In genomic region chr15:85800460-85801123, GRCh38 we compare ENCODE assay signal across 1 cellular context.
TF ChIP-seq lines count a peak whose summit lies in the region.

No MANE protein-coding gene starts in this region.

TF ChIP-seq in HepG2, 621 proteins besides CTCF, POLR2A, EP300 and RAD21 (continued from another document and continues in another):
- TF ChIP-seq, protein P1, sequence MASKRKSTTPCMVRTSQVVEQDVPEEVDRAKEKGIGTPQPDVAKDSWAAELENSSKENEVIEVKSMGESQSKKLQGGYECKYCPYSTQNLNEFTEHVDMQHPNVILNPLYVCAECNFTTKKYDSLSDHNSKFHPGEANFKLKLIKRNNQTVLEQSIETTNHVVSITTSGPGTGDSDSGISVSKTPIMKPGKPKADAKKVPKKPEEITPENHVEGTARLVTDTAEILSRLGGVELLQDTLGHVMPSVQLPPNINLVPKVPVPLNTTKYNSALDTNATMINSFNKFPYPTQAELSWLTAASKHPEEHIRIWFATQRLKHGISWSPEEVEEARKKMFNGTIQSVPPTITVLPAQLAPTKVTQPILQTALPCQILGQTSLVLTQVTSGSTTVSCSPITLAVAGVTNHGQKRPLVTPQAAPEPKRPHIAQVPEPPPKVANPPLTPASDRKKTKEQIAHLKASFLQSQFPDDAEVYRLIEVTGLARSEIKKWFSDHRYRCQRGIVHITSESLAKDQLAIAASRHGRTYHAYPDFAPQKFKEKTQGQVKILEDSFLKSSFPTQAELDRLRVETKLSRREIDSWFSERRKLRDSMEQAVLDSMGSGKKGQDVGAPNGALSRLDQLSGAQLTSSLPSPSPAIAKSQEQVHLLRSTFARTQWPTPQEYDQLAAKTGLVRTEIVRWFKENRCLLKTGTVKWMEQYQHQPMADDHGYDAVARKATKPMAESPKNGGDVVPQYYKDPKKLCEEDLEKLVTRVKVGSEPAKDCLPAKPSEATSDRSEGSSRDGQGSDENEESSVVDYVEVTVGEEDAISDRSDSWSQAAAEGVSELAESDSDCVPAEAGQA (IDR thresholded peaks at IDR 0.05; ENCODE audit: low read depth) = no peak
- TF ChIP-seq, protein P1 (CRISPR knock-in tag; IDR thresholded peaks at IDR 0.05; ENCODE audit: borderline replicate concordance) = no peak
- TF ChIP-seq, protein P2, sequence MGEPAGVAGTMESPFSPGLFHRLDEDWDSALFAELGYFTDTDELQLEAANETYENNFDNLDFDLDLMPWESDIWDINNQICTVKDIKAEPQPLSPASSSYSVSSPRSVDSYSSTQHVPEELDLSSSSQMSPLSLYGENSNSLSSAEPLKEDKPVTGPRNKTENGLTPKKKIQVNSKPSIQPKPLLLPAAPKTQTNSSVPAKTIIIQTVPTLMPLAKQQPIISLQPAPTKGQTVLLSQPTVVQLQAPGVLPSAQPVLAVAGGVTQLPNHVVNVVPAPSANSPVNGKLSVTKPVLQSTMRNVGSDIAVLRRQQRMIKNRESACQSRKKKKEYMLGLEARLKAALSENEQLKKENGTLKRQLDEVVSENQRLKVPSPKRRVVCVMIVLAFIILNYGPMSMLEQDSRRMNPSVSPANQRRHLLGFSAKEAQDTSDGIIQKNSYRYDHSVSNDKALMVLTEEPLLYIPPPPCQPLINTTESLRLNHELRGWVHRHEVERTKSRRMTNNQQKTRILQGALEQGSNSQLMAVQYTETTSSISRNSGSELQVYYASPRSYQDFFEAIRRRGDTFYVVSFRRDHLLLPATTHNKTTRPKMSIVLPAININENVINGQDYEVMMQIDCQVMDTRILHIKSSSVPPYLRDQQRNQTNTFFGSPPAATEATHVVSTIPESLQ (CRISPR knock-in tag; conservative IDR thresholded peaks at IDR 0.05) = no peak
- TF ChIP-seq ZNF292 (CRISPR knock-in tag; IDR thresholded peaks at IDR 0.05; ENCODE audit: borderline replicate concordance, low read depth) = peak; percentile 69; the same call in 1 of the 2 replicates
- no peak for TF ChIP-seq AGO1 (IDR thresholded peaks at IDR 0.05; ENCODE audit: low read depth, low read length, poor library complexity, severe bottlenecking)
- TF ChIP-seq ZNF550 (CRISPR knock-in tag; IDR thresholded peaks at IDR 0.05; ENCODE audit: borderline replicate concordance) = no peak
- no peak for TF ChIP-seq ZNF598 (CRISPR knock-in tag; IDR thresholded peaks at IDR 0.05; ENCODE audit: borderline replicate concordance)
- TF ChIP-seq, protein P3, sequence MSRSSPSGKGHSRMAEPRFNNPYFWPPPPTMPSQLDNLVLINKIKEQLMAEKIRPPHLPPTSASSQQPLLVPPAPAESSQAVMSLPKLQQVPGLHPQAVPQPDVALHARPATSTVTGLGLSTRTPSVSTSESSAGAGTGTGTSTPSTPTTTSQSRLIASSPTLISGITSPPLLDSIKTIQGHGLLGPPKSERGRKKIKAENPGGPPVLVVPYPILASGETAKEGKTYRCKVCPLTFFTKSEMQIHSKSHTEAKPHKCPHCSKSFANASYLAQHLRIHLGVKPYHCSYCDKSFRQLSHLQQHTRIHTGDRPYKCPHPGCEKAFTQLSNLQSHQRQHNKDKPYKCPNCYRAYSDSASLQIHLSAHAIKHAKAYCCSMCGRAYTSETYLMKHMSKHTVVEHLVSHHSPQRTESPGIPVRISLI (CRISPR knock-in tag; IDR thresholded peaks at IDR 0.05; ENCODE audit: borderline replicate concordance) = no peak
- TF ChIP-seq NR2F1 (CRISPR knock-in tag; IDR thresholded peaks at IDR 0.05) = 0 out of 4 replicates have a peak, but pooled peaks of 1 of the 2 experiments have one; percentile 48
- peak; percentile 51 for TF ChIP-seq TEAD3 (CRISPR knock-in tag; optimal IDR thresholded peaks at IDR 0.05; ENCODE audit: borderline replicate concordance)
- TF ChIP-seq ZNF460 (CRISPR knock-in tag; IDR thresholded peaks at IDR 0.05; ENCODE audit: borderline replicate concordance) = no peak
- no peak for TF ChIP-seq PHB2 (IDR thresholded peaks at IDR 0.05; ENCODE audit: partially characterized antibody)
- 0 out of 2 replicates have a peak, but pooled peaks have one; percentile 22 for TF ChIP-seq ZNF501 (CRISPR knock-in tag; IDR thresholded peaks at IDR 0.05)
- TF ChIP-seq ZNF562 (CRISPR knock-in tag; IDR thresholded peaks at IDR 0.05; ENCODE audit: borderline replicate concordance) = no peak
- no peak for TF ChIP-seq NBN (conservative IDR thresholded peaks at IDR 0.05)
- TF ChIP-seq RXRA (CRISPR knock-in tag; IDR thresholded peaks at IDR 0.05) = peak; percentile 49; the same call in 1 of the 2 replicates
- TF ChIP-seq CREM (IDR thresholded peaks at IDR 0.05) = no peak
- no peak for TF ChIP-seq CREM (CRISPR knock-in tag; IDR thresholded peaks at IDR 0.05)
- TF ChIP-seq, protein P4, sequence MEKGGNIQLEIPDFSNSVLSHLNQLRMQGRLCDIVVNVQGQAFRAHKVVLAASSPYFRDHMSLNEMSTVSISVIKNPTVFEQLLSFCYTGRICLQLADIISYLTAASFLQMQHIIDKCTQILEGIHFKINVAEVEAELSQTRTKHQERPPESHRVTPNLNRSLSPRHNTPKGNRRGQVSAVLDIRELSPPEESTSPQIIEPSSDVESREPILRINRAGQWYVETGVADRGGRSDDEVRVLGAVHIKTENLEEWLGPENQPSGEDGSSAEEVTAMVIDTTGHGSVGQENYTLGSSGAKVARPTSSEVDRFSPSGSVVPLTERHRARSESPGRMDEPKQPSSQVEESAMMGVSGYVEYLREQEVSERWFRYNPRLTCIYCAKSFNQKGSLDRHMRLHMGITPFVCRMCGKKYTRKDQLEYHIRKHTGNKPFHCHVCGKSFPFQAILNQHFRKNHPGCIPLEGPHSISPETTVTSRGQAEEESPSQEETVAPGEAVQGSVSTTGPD (CRISPR knock-in tag; IDR thresholded peaks at IDR 0.05) = no peak
- TF ChIP-seq FOSL2 (CRISPR knock-in tag; IDR thresholded peaks at IDR 0.05) = peak; percentile 97
- TF ChIP-seq SMAD3 (CRISPR knock-in tag; IDR thresholded peaks at IDR 0.05) = no peak
- no peak for TF ChIP-seq JDP2 (CRISPR knock-in tag; IDR thresholded peaks at IDR 0.05; ENCODE audit: borderline replicate concordance)
- TF ChIP-seq LCORL (IDR thresholded peaks at IDR 0.05) = no peak
- TF ChIP-seq LCORL (CRISPR knock-in tag; IDR thresholded peaks at IDR 0.05) = no peak
- no peak for TF ChIP-seq ZNF652 (CRISPR knock-in tag; IDR thresholded peaks at IDR 0.05; ENCODE audit: borderline replicate concordance, low read depth)
- no peak for TF ChIP-seq FOXP4 (CRISPR knock-in tag; IDR thresholded peaks at IDR 0.05)
- no peak for TF ChIP-seq TAF15 (IDR thresholded peaks at IDR 0.05; ENCODE audit: low read depth, low read length, poor library complexity, severe bottlenecking)
- TF ChIP-seq CERS6 (CRISPR knock-in tag; IDR thresholded peaks at IDR 0.05) = no peak
- TF ChIP-seq, protein P5, sequence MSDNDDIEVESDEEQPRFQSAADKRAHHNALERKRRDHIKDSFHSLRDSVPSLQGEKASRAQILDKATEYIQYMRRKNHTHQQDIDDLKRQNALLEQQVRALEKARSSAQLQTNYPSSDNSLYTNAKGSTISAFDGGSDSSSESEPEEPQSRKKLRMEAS (IDR thresholded peaks at IDR 0.05) = 0 out of 2 replicates have a peak, but pooled peaks have one; percentile 28
- TF ChIP-seq FOXC1 (CRISPR knock-in tag; IDR thresholded peaks at IDR 0.05; ENCODE audit: borderline replicate concordance) = no peak
- TF ChIP-seq ZC3H13 (CRISPR knock-in tag; IDR thresholded peaks at IDR 0.05) = no peak
- TF ChIP-seq ZNF678 (CRISPR knock-in tag; IDR thresholded peaks at IDR 0.05) = no peak
- TF ChIP-seq ZNF687 (CRISPR knock-in tag; IDR thresholded peaks at IDR 0.05) = peak; percentile 45
- TF ChIP-seq ATM (IDR thresholded peaks at IDR 0.05; ENCODE audit: borderline replicate concordance) = no peak
- TF ChIP-seq RARA (CRISPR knock-in tag; IDR thresholded peaks at IDR 0.05) = peak; percentile 51; the same call in 1 of the 2 replicates
- TF ChIP-seq FOXP1 (IDR thresholded peaks at IDR 0.05) = no peak
- TF ChIP-seq FOXP1 (CRISPR knock-in tag; IDR thresholded peaks at IDR 0.05) = no peak
- no peak for TF ChIP-seq ZNF557 (CRISPR knock-in tag; IDR thresholded peaks at IDR 0.05)
- no peak for TF ChIP-seq ZNF430 (CRISPR knock-in tag; IDR thresholded peaks at IDR 0.05)
- no peak for TF ChIP-seq HNRNPL (IDR thresholded peaks at IDR 0.05; ENCODE audit: low read depth, low read length)
- no peak for TF ChIP-seq ZNF766 (CRISPR knock-in tag; IDR thresholded peaks at IDR 0.05; ENCODE audit: borderline replicate concordance)
- no peak for TF ChIP-seq PHF5A (CRISPR knock-in tag; IDR thresholded peaks at IDR 0.05; ENCODE audit: low read depth, unreplicated experiment)
- TF ChIP-seq, protein P6, sequence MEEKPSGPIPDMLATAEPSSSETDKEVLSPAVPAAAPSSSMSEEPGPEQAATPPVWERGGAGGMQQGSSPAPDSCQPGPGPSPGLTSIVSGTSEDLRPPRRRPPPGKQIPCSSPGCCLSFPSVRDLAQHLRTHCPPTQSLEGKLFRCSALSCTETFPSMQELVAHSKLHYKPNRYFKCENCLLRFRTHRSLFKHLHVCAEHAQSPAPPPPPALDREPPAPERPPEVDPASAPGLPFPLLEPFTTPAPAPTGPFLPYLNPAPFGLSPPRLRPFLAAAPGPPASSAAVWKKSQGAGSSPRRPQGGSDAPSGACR (CRISPR knock-in tag; IDR thresholded peaks at IDR 0.05) = no peak
- TF ChIP-seq SMC3 (IDR thresholded peaks at IDR 0.05; ENCODE audit: low read length) = peak; percentile 45
- TF ChIP-seq THYN1 (CRISPR knock-in tag; IDR thresholded peaks at IDR 0.05; ENCODE audit: borderline replicate concordance, low read depth) = no peak
- no peak for TF ChIP-seq SETDB1 (CRISPR knock-in tag; IDR thresholded peaks at IDR 0.05; ENCODE audit: borderline replicate concordance)
